8 cellular contexts compared by ENCODE assay signal in genomic region chr16:69563605-69564580, GRCh38. TPM values are rescaled to one million over a fixed set of nuclear protein-coding genes. Genes with fewer than 3 reads are reported as not detected.
DNase-seq lines count a peak whose midpoint lies in the region; ATAC-seq and TF ChIP-seq lines count a peak whose summit lies in the region.

No MANE protein-coding gene starts in this region.

- H3K9me3 Mint-ChIP-seq in naive thymus-derived CD8-positive, alpha-beta T cell: peaks cover 0 to 2% (median 0%) of the 10 kb centered on the region in 9 donors

- intact Hi-C loops in breast epithelium (cut with DNase I; ENCODE audit: low total_unique reads): no loop called here
- intact Hi-C loops in thyroid gland (cut with DNase I): loop anchor here (10.0 kb wide), 1 partner anchor 169 kb away; no protein-coding TSS in a partner anchor

- H3K4me1 ChIP-seq in breast epithelium: peaks cover 0 to 4% of the 10 kb centered on the region in 2 donors
- peaks cover 16 to 39% of the 10 kb centered on the region in 2 donors for H3K4me1 ChIP-seq in thyroid gland

- TF ChIP-seq CTCF in AG10803 (conservative IDR thresholded peaks at IDR 0.05; ENCODE audit: low read length): no peak
- TF ChIP-seq CTCF in breast epithelium (IDR thresholded peaks at IDR 0.05): no peak
- TF ChIP-seq CTCF in thyroid gland (IDR thresholded peaks at IDR 0.05): no peak

- DNase-seq in AG10803 (ENCODE audit: low read depth): no peak
- DNase-seq in T-helper 9 cell: peak; percentile 11
- DNase-seq in breast epithelium (ENCODE audit: low spot score in 2 of 2): no peak
- DNase-seq in naive thymus-derived CD8-positive, alpha-beta T cell: peak in 9 of 10 donors; percentile 21 to 59 (median 41)
- no peak for DNase-seq in thyroid gland
- no peak for DNase-seq in hippocampal formation (lab: John Stamatoyannopoulos, UW)

- 79 to 80% methylated on average over 13 of the region's 13 CpGs for WGBS in thyroid gland, 2 donors

- H3K36me3 ChIP-seq in breast epithelium (no peaks in the 10 kb centered on the region), thyroid gland (no peaks in the 10 kb centered on the region)

- H3K4me3 Mint-ChIP-seq in naive thymus-derived CD8-positive, alpha-beta T cell: peak overlapping the region; percentile 85 to 99 (median 92)

- H3K27ac Mint-ChIP-seq in naive thymus-derived CD8-positive, alpha-beta T cell: peak overlapping the region; percentile 93 to 98 (median 97)

- ATAC-seq in GM19328 (IDR thresholded peaks at IDR 0.05; ENCODE audit: unreplicated experiment) (peak; percentile 28), HG03575 (IDR thresholded peaks at IDR 0.05; ENCODE audit: extremely low read depth, insufficient number of reproducible peaks, low FRiP score, unreplicated experiment) (peak; percentile 32)
- ATAC-seq in naive thymus-derived CD8-positive, alpha-beta T cell: peak; percentile 39 to 65

- H3K27me3 ChIP-seq in breast epithelium: no peaks in the 10 kb centered on the region
- H3K27me3 ChIP-seq in thyroid gland: no peaks in the 10 kb centered on the region

- H3K4me3 ChIP-seq in AG10803 (ENCODE audit: low read length): peak overlapping the region; percentile 94
- H3K4me3 ChIP-seq in breast epithelium: peak overlapping the region in 2 of 3 donors; percentile 89 to 99
- no peak overlapping the region for H3K4me3 ChIP-seq in thyroid gland (replicated peaks in 1 of 3)

- no peaks in the 10 kb centered on the region for H3K36me3 Mint-ChIP-seq in naive thymus-derived CD8-positive, alpha-beta T cell

- H3K9me3 ChIP-seq in breast epithelium (no peaks in the 10 kb centered on the region), thyroid gland (no peaks in the 10 kb centered on the region)

- TF ChIP-seq POLR2A in breast epithelium (IDR thresholded peaks at IDR 0.05): no peak
- no peak for TF ChIP-seq POLR2A in thyroid gland (IDR thresholded peaks at IDR 0.05)

- POLR2A ChIA-PET in naive thymus-derived CD8-positive, alpha-beta T cell (lab: Charles Lee): interaction anchor here (0.8 to 1.4 kb wide), 6 partner anchors 13 to 190 kb away, joined by 3 to 5 read pairs (median 4); partner anchors contain the start of gene CYB5B

- no peaks in the 10 kb centered on the region for H3K27me3 Mint-ChIP-seq in naive thymus-derived CD8-positive, alpha-beta T cell

- peaks cover 14 to 39% (median 36%) of the 10 kb centered on the region in 4 donors for H3K4me1 Mint-ChIP-seq in naive thymus-derived CD8-positive, alpha-beta T cell

- peak overlapping the region; percentile 45 to 100 for H3K27ac ChIP-seq in breast epithelium
- peak overlapping the region in 2 of 3 donors; percentile 96 to 99 for H3K27ac ChIP-seq in thyroid gland

RNA-seq across cellular contexts. Expression of gene NFAT5, which starts 1.9 kb away (rescaled TPM):
- 10 to 100 TPM; 57.3 to 88.3 (median 63.3) TPM for total RNA-seq in breast epithelium
- total RNA-seq in naive thymus-derived CD8-positive, alpha-beta T cell: 10 to 100 TPM; 29.8 to 32.2 TPM
- polyA plus RNA-seq in naive thymus-derived CD8-positive, alpha-beta T cell: 1 to 10 TPM; 3.8 to 6.7 (median 6.0) TPM
- total RNA-seq in thyroid gland: 100 to 1,000 TPM in 2 of 4 donors, 10 to 100 TPM in 2; 76.1 to 122 (median 102) TPM

Comparison
In these comparisons a context has a peak if more than half of its experiments do, and no peak if none do; other contexts are left out.
1. DNase-seq: peak in T-helper 9 cell (single experiment) and naive thymus-derived CD8-positive, alpha-beta T cell (9 of 10); none in AG10803 (single experiment), breast epithelium (0 of 2), thyroid gland (0 of 2) and hippocampal formation (0 of 2).
2. H3K4me3 ChIP-seq: peak in AG10803 (single experiment) and breast epithelium (2 of 3); none in thyroid gland (0 of 3).
3. Peak in every context shown above with its lines, with median percentiles within 50 percentile points of each other: ATAC-seq.